In the genomic region with DNA sequence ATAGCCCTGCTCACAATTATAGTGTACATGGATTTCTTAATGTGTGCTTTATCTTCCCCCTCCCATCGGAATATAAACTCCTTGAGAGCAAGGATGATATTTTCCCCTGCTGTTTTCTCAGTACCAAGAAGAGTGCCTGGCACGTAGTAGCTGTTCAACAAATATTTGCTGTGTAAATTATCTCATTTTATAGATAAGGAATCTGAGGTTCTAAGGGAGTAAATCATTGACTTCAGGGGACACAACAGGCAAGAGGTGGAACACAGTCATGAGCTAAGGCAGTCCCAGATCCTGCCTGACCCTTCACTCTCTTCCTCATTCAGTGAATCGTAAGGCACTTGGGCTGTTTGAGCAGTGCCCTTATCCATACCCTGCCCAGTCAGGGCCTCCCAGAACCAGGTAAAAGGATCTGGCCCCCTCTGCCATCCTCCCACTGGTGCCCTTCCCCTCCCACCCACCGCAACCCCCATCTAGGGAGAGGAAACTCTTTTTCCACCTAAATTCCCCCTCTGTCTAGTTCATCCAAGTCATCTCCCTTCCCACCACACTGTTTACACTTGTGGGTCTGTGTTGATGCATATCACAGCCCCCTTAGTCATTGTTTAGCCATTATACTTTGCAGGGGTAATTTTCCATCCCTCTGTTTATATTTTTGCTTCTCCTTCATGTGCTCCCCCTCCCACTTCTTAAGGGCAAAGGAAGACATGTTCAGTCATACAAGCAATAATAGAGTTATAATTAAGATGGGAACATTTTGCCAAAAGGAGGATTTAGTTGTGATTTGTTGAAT, we compare ENCODE assay signal across 28 cellular contexts.
A peak's percentile ranks its signal among the peaks of the same experiment; 100 is the strongest.
DNase-seq lines count a peak whose midpoint lies in the region; ATAC-seq and TF ChIP-seq lines count a peak whose summit lies in the region.
"Had no signal": no experiment of that assay in that cellular context is flagged by ENCODE, and none has a peak within 500 bp of the region (broad histone marks: within the 10 kb centered on the region; RNA-seq: fewer than 3 reads in every experiment).

No MANE protein-coding gene starts in this region.

- H3K9me3 Mint-ChIP-seq in Caco-2 (ENCODE audit: unreplicated experiment): peaks cover 18% of the 10 kb centered on the region
- no peaks in the 10 kb centered on the region for H3K9me3 Mint-ChIP-seq in neural progenitor cell
- no peaks in the 10 kb centered on the region for H3K9me3 Mint-ChIP-seq in GM23338

- POLR2A ChIA-PET in Caco-2 (lab: Charles Lee): no interaction called here

- H3K4me1 Mint-ChIP-seq in Caco-2 (ENCODE audit: low read depth, unreplicated experiment): peaks cover 22% of the 10 kb centered on the region
- H3K4me1 Mint-ChIP-seq in neural progenitor cell: peaks cover 41% of the 10 kb centered on the region
- peaks cover 9% of the 10 kb centered on the region for H3K4me1 Mint-ChIP-seq in GM23338
- H3K4me1 Mint-ChIP-seq: activated B cell treated with CpG ODN at 0.5 μM for 24 hours had no signal

- H3F3A ChIP-seq in neural progenitor cell (ENCODE audit: low read depth) (peaks cover 20% of the 10 kb centered on the region), GM23338 (replicated peaks; ENCODE audit: low read depth) (no peaks in the 10 kb centered on the region)

- H3K9me3 ChIP-seq in Caco-2 (no peaks in the 10 kb centered on the region), neural progenitor cell (ENCODE audit: low read depth) (no peaks in the 10 kb centered on the region)
- H3K9me3 ChIP-seq: tibial artery had no signal

- H3K4me3 Mint-ChIP-seq in Caco-2 (ENCODE audit: unreplicated experiment) (no peak overlapping the region), neural progenitor cell (no peak overlapping the region), GM23338 (no peak overlapping the region)
- H3K4me3 Mint-ChIP-seq: activated B cell treated with CpG ODN at 0.5 μM for 24 hours had no signal

- H3K9me2 ChIP-seq in GM23338 (ENCODE audit: insufficient read depth): peaks cover 9% of the 10 kb centered on the region; the same call in 1 of the 2 replicates

- DNase-seq in Caco-2 (peak; percentile 19 to 38), iris pigment epithelial cell (ENCODE audit: low read depth) (peak; percentile 42), neural progenitor cell (ENCODE audit: low spot score) (no peak), GM23338 (ENCODE audit: low spot score) (no peak), putamen (ENCODE audit: low spot score) (no peak), NCI-H748 (lab: John Stamatoyannopoulos, UW; ENCODE audit: unreplicated experiment) (no peak), NCI-H2081 (lab: John Stamatoyannopoulos, UW) (no peak)
- DNase-seq: activated B cell treated with CpG ODN at 0.5 μM for 24 hours; activated naive CD4-positive, alpha-beta T cell treated with Interleukin-2 at 50 U/mL for 16 hours; DND-41; glutamatergic neuron; HCEC 1CT; KBM-7; kidney; mammary epithelial cell; MM.1S; NCI-H1417; NCI-H2081 treated with DMSO at 0.1 percent for 48 hours; NCI-H345; NCI-H774; retina; small intestine; stimulated activated CD4-positive, alpha-beta T cell treated with anti-CD3 and anti-CD28 coated beads, Interleukin-1b, Interleukin-23, amount 100 ng/mL, for 48 hours; stimulated activated CD8-positive, alpha-beta memory T cell treated with anti-CD3 and anti-CD28 coated beads, Interleukin-4, amount 100 ng/mL, for 48 hours; tibial artery had no signal

- H3K27ac ChIP-seq in VCaP (0 out of 2 replicates have a peak overlapping the region, but pooled peaks have one; percentile 10), neural progenitor cell (no peak overlapping the region), GM23338 (ENCODE audit: low read depth) (no peak overlapping the region)
- H3K27ac ChIP-seq: BLaER1 treated with 17β-estradiol and CSF1 and Interleukin-3, amounts not matched to agents 10 nM and 100 nM; RWPE1; tibial artery had no signal

- CTCF ChIA-PET in Caco-2 (lab: Charles Lee): interaction anchor here (0.5 to 1.4 kb wide), 3 partner anchors 12 to 314 kb away, joined by 3 to 6 read pairs (median 4); no protein-coding TSS in a partner anchor

- no peak overlapping the region for H3K9ac ChIP-seq in neural progenitor cell
- H3K9ac ChIP-seq: BLaER1 treated with 17β-estradiol and CSF1 and Interleukin-3, amounts not matched to agents 10 nM and 100 nM had no signal

- BruUV-seq in Caco-2 (replicated peaks; lab: Mats Ljungman, UMichigan): no TSS peak

- H3K27ac Mint-ChIP-seq in Caco-2 (ENCODE audit: unreplicated experiment) (peak overlapping the region; percentile 23), neural progenitor cell (peak overlapping the region; percentile 35), GM23338 (no peak overlapping the region)
- H3K27ac Mint-ChIP-seq: activated B cell treated with CpG ODN at 0.5 μM for 24 hours had no signal

- H3K36me3 ChIP-seq in Caco-2 (ENCODE audit: control insufficient read depth, insufficient read depth, low read length): no peaks in the 10 kb centered on the region
- no peaks in the 10 kb centered on the region for H3K36me3 ChIP-seq in neural progenitor cell
- no peaks in the 10 kb centered on the region for H3K36me3 ChIP-seq in GM23338 (ENCODE audit: insufficient read depth)
- H3K36me3 ChIP-seq: BLaER1 treated with 17β-estradiol and CSF1 and Interleukin-3, amounts not matched to agents 10 nM and 100 nM; tibial artery had no signal

- H4K20me1 ChIP-seq in neural progenitor cell (ENCODE audit: low read depth) (no peaks in the 10 kb centered on the region), GM23338 (replicated peaks; ENCODE audit: insufficient read depth) (no peaks in the 10 kb centered on the region)
- H4K20me1 ChIP-seq: BLaER1 treated with 17β-estradiol and CSF1 and Interleukin-3, amounts not matched to agents 10 nM and 100 nM had no signal

- intact Hi-C loops in Caco-2 (cut with micrococcal nuclease; ENCODE audit: unreplicated experiment): no loop called here

- no peak for ATAC-seq in GM23338

- H3K79me2 ChIP-seq in neural progenitor cell (ENCODE audit: low read depth) (no peaks in the 10 kb centered on the region), GM23338 (replicated peaks; ENCODE audit: insufficient read depth) (no peaks in the 10 kb centered on the region)

- H3K4me1 ChIP-seq in Caco-2 (peaks cover 3% of the 10 kb centered on the region; the same call in 1 of the 2 replicates), neural progenitor cell (peaks cover 38% of the 10 kb centered on the region), GM23338 (ENCODE audit: insufficient read depth) (no peaks in the 10 kb centered on the region)

- H3K27me3 Mint-ChIP-seq in Caco-2 (ENCODE audit: insufficient read depth, unreplicated experiment) (peaks cover 3% of the 10 kb centered on the region), neural progenitor cell (ENCODE audit: insufficient read depth, low read depth) (no peaks in the 10 kb centered on the region), GM23338 (ENCODE audit: insufficient read depth, low read depth, poor library complexity) (no peaks in the 10 kb centered on the region)

- H3K36me3 Mint-ChIP-seq in Caco-2 (ENCODE audit: insufficient read depth, unreplicated experiment): no peaks in the 10 kb centered on the region
- H3K36me3 Mint-ChIP-seq in neural progenitor cell: no peaks in the 10 kb centered on the region
- H3K36me3 Mint-ChIP-seq in GM23338 (ENCODE audit: low read depth): no peaks in the 10 kb centered on the region

- H3K4me3 ChIP-seq in Caco-2 (ENCODE audit: low read depth, low read length): no peak overlapping the region
- H3K4me3 ChIP-seq in neural progenitor cell: no peak overlapping the region
- no peak overlapping the region for H3K4me3 ChIP-seq in GM23338
- H3K4me3 ChIP-seq: BLaER1 treated with 17β-estradiol and CSF1 and Interleukin-3, amounts not matched to agents 10 nM and 100 nM; tibial artery had no signal

- no peak overlapping the region for H2AFZ ChIP-seq in neural progenitor cell (replicated peaks)
- H2AFZ ChIP-seq in GM23338: no peak overlapping the region

- H3K4me2 ChIP-seq in neural progenitor cell (peak overlapping the region; percentile 17), GM23338 (no peak overlapping the region)

- TF ChIP-seq CTCF in Caco-2 (IDR thresholded peaks at IDR 0.05; ENCODE audit: insufficient read depth in 1 of 2, low read depth in 1 of 2, low read length in 1 of 2, severe bottlenecking in 1 of 2, unreplicated experiment in 1 of 2) (no peak), VCaP (conservative IDR thresholded peaks at IDR 0.05) (no peak), neural progenitor cell (IDR thresholded peaks at IDR 0.05) (no peak), GM23338 (conservative IDR thresholded peaks at IDR 0.05; ENCODE audit: low read depth in 2 of 2) (no peak)

- H3K27me3 ChIP-seq in Caco-2 (replicated peaks; ENCODE audit: control insufficient read depth, insufficient read depth, low read length) (no peaks in the 10 kb centered on the region), neural progenitor cell (no peaks in the 10 kb centered on the region), GM23338 (ENCODE audit: insufficient read depth) (no peaks in the 10 kb centered on the region)
- H3K27me3 ChIP-seq: tibial artery had no signal

TF ChIP-seq in GM23338, 12 proteins besides CTCF, POLR2A, EP300 and RAD21 (continues in another document):
- TF ChIP-seq, protein P1, sequence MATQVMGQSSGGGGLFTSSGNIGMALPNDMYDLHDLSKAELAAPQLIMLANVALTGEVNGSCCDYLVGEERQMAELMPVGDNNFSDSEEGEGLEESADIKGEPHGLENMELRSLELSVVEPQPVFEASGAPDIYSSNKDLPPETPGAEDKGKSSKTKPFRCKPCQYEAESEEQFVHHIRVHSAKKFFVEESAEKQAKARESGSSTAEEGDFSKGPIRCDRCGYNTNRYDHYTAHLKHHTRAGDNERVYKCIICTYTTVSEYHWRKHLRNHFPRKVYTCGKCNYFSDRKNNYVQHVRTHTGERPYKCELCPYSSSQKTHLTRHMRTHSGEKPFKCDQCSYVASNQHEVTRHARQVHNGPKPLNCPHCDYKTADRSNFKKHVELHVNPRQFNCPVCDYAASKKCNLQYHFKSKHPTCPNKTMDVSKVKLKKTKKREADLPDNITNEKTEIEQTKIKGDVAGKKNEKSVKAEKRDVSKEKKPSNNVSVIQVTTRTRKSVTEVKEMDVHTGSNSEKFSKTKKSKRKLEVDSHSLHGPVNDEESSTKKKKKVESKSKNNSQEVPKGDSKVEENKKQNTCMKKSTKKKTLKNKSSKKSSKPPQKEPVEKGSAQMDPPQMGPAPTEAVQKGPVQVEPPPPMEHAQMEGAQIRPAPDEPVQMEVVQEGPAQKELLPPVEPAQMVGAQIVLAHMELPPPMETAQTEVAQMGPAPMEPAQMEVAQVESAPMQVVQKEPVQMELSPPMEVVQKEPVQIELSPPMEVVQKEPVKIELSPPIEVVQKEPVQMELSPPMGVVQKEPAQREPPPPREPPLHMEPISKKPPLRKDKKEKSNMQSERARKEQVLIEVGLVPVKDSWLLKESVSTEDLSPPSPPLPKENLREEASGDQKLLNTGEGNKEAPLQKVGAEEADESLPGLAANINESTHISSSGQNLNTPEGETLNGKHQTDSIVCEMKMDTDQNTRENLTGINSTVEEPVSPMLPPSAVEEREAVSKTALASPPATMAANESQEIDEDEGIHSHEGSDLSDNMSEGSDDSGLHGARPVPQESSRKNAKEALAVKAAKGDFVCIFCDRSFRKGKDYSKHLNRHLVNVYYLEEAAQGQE (IDR thresholded peaks at IDR 0.05; ENCODE audit: unreplicated experiment): no peak

Comparison
In these comparisons a context has a peak if more than half of its experiments do, and no peak if none do; other contexts are left out.
1. DNase-seq: peak in Caco-2 (2 of 2) and iris pigment epithelial cell (single experiment); none in neural progenitor cell (single experiment), GM23338 (single experiment), putamen (single experiment), NCI-H748 (single experiment) and NCI-H2081 (0 of 2).